In genomic region chr5:150846651-150847333, GRCh38 we compare ENCODE assay signal across 8 cellular contexts. TPM values are rescaled to one million over a fixed set of nuclear protein-coding genes. Genes with fewer than 3 reads are reported as not detected.
DNase-seq lines count a peak whose midpoint lies in the region; ATAC-seq and TF ChIP-seq lines count a peak whose summit lies in the region.

No MANE protein-coding gene starts in this region.

- no peak overlapping the region for H2BK120ac ChIP-seq in trophoblast cell (ENCODE audit: insufficient read depth, low read length, poor library complexity)

- no peak overlapping the region for H4K91ac ChIP-seq in trophoblast cell (ENCODE audit: low read depth, low read length)

- peak; percentile 65 for DNase-seq in HEK293T (ENCODE audit: extremely low spot score)
- DNase-seq in MG63 = peak; percentile 74
- peak; percentile 78 for DNase-seq in RPMI8226
- DNase-seq in activated T-helper 9 cell treated with anti-CD3 and anti-CD28 coated beads, Interleukin-2, amount 50 U/mL, for 16 hours (ENCODE audit: low read depth) = peak; percentile 14
- peak; percentile 55 for DNase-seq in foreskin melanocyte
- DNase-seq in trophoblast cell = peak; percentile 66 to 82

- H3K4me3 ChIP-seq in MG63 = no peak overlapping the region
- no peak overlapping the region for H3K4me3 ChIP-seq in trophoblast cell (ENCODE audit: low read depth, low read length)

- no peaks in the 10 kb centered on the region for H3K79me2 ChIP-seq in trophoblast cell (ENCODE audit: control insufficient read depth, insufficient read depth, low read length, poor library complexity)

- no peak overlapping the region for H3K9ac ChIP-seq in trophoblast cell (ENCODE audit: low read length)

- no peak overlapping the region for H3K27ac ChIP-seq in trophoblast cell (ENCODE audit: low read depth, low read length)

- peaks cover 5% of the 10 kb centered on the region; the same call in 1 of the 2 replicates for H3K9me3 ChIP-seq in MG63
- H3K9me3 ChIP-seq in trophoblast cell (ENCODE audit: insufficient read depth, low read depth, low read length) = peaks cover 5% of the 10 kb centered on the region

- H2AFZ ChIP-seq in trophoblast cell (ENCODE audit: insufficient read depth, low read length, poor library complexity) = no peak overlapping the region

- POLR2A ChIA-PET in HEK293T (lab: Yijun Ruan, JAX) = interaction anchor here (0.5 to 1.3 kb wide), 2 partner anchors 46 to 146 kb away, joined by 3 to 4 read pairs; partner anchors contain the start of gene RBM22

- no peaks in the 10 kb centered on the region for H3K79me1 ChIP-seq in trophoblast cell (ENCODE audit: low read length)

- no peak overlapping the region for H3K14ac ChIP-seq in trophoblast cell (ENCODE audit: low read length)

- no peak overlapping the region for H2BK12ac ChIP-seq in trophoblast cell (ENCODE audit: low read length)

- H3K36me3 ChIP-seq in MG63 = no peaks in the 10 kb centered on the region
- no peaks in the 10 kb centered on the region for H3K36me3 ChIP-seq in trophoblast cell (ENCODE audit: control insufficient read depth in 1 of 2, insufficient read depth in 2 of 2, low read length in 2 of 2)

- no peak overlapping the region for H3K18ac ChIP-seq in trophoblast cell (ENCODE audit: low read length)

- no peak overlapping the region for H3K23ac ChIP-seq in trophoblast cell (ENCODE audit: low read length)

- CTCF ChIA-PET in HEK293T (lab: Yijun Ruan, JAX) = interaction anchor here (0.6 to 3.5 kb wide), 7 partner anchors 18 to 389 kb away, joined by 3 to 26 read pairs (median 4); partner anchors contain the start of gene RBM22

- no peak overlapping the region for H2BK5ac ChIP-seq in trophoblast cell (ENCODE audit: low read depth, low read length, poor library complexity)

- H2AK5ac ChIP-seq in trophoblast cell (ENCODE audit: low read length) = no peak overlapping the region

- no peak overlapping the region for H3K4ac ChIP-seq in trophoblast cell (ENCODE audit: low read depth, low read length)

- peak; percentile 63 for TF ChIP-seq CTCF in GM12872 (IDR thresholded peaks at IDR 0.05; ENCODE audit: insufficient read depth, low read depth, low read length)

- ATAC-seq in HG03571 (IDR thresholded peaks at IDR 0.05; ENCODE audit: unreplicated experiment) = no peak

- WGBS in trophoblast cell (ENCODE audit: extremely low coverage, insufficient coverage, insufficient read length) = no CpG with 5 or more reads among the region's 22 CpGs

- H3K4me2 ChIP-seq in trophoblast cell (ENCODE audit: low read length) = no peak overlapping the region

- no peak overlapping the region for H4K12ac ChIP-seq in trophoblast cell (ENCODE audit: low read depth, low read length)

- H3K27me3 ChIP-seq in MG63 (no peaks in the 10 kb centered on the region), trophoblast cell (ENCODE audit: insufficient read depth, low read length) (no peaks in the 10 kb centered on the region)

- H4K8ac ChIP-seq in trophoblast cell (ENCODE audit: low read depth, low read length) = no peak overlapping the region

- H3K4me1 ChIP-seq in trophoblast cell (ENCODE audit: control insufficient read depth in 1 of 2, insufficient read depth in 2 of 2, low read length in 2 of 2) = no peaks in the 10 kb centered on the region

TF ChIP-seq in HEK293T, 16 proteins besides CTCF, POLR2A, EP300 and RAD21:
- TF ChIP-seq ZNF384 (IDR thresholded peaks at IDR 0.05) (no peak), ELF4 (IDR thresholded peaks at IDR 0.05) (no peak), CTBP1 (IDR thresholded peaks at IDR 0.05; ENCODE audit: borderline replicate concordance) (no peak), SP1 (IDR thresholded peaks at IDR 0.05) (no peak), HDGF (IDR thresholded peaks at IDR 0.05; ENCODE audit: borderline replicate concordance) (no peak), LEF1 (IDR thresholded peaks at IDR 0.05; ENCODE audit: borderline replicate concordance) (no peak), L3MBTL2 (conservative IDR thresholded peaks at IDR 0.05) (peak; percentile 98), PKNOX1 (IDR thresholded peaks at IDR 0.05) (no peak)

RNA-seq across cellular contexts. Expression of gene IRGM, which starts 0.5 kb away (rescaled TPM):
- 9.3 TPM in 1 of 2 replicates, not detected in the other for total RNA-seq in MG63 (2014; rRNA removed; shearing (Covaris generic); ENCODE audit: low replicate concordance)
- polyA plus RNA-seq in trophoblast cell (2013) = not detected in 2 replicates

RNA-seq across cellular contexts. Expression of gene ZNF300, which starts 58.0 kb away (rescaled TPM):
- not detected in 2 replicates for total RNA-seq in MG63 (2014; rRNA removed; shearing (Covaris generic); ENCODE audit: low replicate concordance)
- polyA plus RNA-seq in trophoblast cell (2013) = 6.4 and 6.5 TPM in 2 replicates

Comparison
In these comparisons a context has a peak if more than half of its experiments do, and no peak if none do; other contexts are left out.
1. DNase-seq: peak in every context shown above with its lines; median percentile 78 in RPMI8226; 74 in MG63; 74 in trophoblast cell; 65 in HEK293T; 55 in foreskin melanocyte; 14 in activated T-helper 9 cell treated with anti-CD3 and anti-CD28 coated beads, Interleukin-2, amount 50 U/mL, for 16 hours.